In genomic region chr12:121786441-121786825, GRCh38 we compare ENCODE assay signal across 1 cellular context.
TF ChIP-seq lines count a peak whose summit lies in the region.

No MANE protein-coding gene starts in this region.

TF ChIP-seq in GM23338, 12 proteins besides CTCF, POLR2A, EP300 and RAD21 (continued from another document):
- TF ChIP-seq POLR2AphosphoS5 (IDR thresholded peaks at IDR 0.05; ENCODE audit: low read depth), result no peak
- no peak for TF ChIP-seq ZNF462 (CRISPR knock-in tag; IDR thresholded peaks at IDR 0.05)
- no peak for TF ChIP-seq EZH2 (IDR thresholded peaks at IDR 0.05; ENCODE audit: low read depth, unreplicated experiment)
